Comparison of ENCODE assay signal across 1 cellular context in genomic region chr1:46673749-46674182, GRCh38.
TF ChIP-seq lines count a peak whose summit lies in the region.

No MANE protein-coding gene starts in this region.

TF ChIP-seq in GM12878, 131 proteins besides CTCF, POLR2A, EP300 and RAD21:
- TF ChIP-seq PRDM15 (CRISPR knock-in tag; IDR thresholded peaks at IDR 0.05) = no peak
- TF ChIP-seq STAT3 (IDR thresholded peaks at IDR 0.05; ENCODE audit: low read depth, low read length) = no peak
